1 cellular context compared by ENCODE assay signal in the genomic region with DNA sequence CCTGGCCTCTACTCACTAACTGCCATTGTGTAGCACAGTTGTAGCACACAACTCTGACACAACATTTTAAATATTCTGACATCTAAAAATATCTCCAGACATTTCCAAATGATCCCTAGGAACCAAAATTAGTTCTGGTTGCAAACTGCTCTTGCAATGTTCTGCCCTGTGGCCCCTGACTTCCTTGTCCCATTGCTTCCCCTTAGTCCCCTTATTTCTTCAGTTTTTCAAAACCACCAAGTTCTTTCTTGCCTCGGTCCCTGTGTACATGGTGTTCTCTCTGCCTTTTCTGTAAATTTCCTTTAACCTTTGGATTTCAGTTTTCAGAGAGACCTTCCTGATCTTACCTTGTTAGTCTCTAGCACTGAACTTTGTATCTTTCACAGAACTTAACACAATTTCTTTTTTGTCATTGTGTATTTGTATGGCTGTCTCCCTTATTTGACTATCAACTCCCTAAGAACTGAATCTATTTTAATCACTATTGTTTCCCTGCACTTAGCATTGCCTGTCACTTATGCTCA.
TF ChIP-seq lines count a peak whose summit lies in the region.

No MANE protein-coding gene starts in this region.

TF ChIP-seq in WTC11, 78 proteins besides CTCF, POLR2A, EP300 and RAD21 (continued from another document):
- no peak for TF ChIP-seq ZNF512 (CRISPR knock-in tag; IDR thresholded peaks at IDR 0.05; ENCODE audit: borderline replicate concordance)
- no peak for TF ChIP-seq ELF4 (CRISPR knock-in tag; IDR thresholded peaks at IDR 0.05; ENCODE audit: low read depth)
- no peak for TF ChIP-seq MXD4 (CRISPR knock-in tag; IDR thresholded peaks at IDR 0.05; ENCODE audit: borderline replicate concordance)
- TF ChIP-seq, protein P1, sequence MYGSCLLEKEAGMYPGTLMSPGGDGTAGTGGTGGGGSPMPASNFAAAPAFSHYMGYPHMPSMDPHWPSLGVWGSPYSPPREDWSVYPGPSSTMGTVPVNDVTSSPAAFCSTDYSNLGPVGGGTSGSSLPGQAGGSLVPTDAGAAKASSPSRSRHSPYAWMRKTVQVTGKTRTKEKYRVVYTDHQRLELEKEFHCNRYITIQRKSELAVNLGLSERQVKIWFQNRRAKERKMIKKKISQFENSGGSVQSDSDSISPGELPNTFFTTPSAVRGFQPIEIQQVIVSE (CRISPR knock-in tag; IDR thresholded peaks at IDR 0.05; ENCODE audit: borderline replicate concordance), result no peak
- TF ChIP-seq, protein P2, sequence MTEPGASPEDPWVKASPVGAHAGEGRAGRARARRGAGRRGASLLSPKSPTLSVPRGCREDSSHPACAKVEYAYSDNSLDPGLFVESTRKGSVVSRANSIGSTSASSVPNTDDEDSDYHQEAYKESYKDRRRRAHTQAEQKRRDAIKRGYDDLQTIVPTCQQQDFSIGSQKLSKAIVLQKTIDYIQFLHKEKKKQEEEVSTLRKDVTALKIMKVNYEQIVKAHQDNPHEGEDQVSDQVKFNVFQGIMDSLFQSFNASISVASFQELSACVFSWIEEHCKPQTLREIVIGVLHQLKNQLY (CRISPR knock-in tag; IDR thresholded peaks at IDR 0.05), result no peak
- TF ChIP-seq, protein P3, sequence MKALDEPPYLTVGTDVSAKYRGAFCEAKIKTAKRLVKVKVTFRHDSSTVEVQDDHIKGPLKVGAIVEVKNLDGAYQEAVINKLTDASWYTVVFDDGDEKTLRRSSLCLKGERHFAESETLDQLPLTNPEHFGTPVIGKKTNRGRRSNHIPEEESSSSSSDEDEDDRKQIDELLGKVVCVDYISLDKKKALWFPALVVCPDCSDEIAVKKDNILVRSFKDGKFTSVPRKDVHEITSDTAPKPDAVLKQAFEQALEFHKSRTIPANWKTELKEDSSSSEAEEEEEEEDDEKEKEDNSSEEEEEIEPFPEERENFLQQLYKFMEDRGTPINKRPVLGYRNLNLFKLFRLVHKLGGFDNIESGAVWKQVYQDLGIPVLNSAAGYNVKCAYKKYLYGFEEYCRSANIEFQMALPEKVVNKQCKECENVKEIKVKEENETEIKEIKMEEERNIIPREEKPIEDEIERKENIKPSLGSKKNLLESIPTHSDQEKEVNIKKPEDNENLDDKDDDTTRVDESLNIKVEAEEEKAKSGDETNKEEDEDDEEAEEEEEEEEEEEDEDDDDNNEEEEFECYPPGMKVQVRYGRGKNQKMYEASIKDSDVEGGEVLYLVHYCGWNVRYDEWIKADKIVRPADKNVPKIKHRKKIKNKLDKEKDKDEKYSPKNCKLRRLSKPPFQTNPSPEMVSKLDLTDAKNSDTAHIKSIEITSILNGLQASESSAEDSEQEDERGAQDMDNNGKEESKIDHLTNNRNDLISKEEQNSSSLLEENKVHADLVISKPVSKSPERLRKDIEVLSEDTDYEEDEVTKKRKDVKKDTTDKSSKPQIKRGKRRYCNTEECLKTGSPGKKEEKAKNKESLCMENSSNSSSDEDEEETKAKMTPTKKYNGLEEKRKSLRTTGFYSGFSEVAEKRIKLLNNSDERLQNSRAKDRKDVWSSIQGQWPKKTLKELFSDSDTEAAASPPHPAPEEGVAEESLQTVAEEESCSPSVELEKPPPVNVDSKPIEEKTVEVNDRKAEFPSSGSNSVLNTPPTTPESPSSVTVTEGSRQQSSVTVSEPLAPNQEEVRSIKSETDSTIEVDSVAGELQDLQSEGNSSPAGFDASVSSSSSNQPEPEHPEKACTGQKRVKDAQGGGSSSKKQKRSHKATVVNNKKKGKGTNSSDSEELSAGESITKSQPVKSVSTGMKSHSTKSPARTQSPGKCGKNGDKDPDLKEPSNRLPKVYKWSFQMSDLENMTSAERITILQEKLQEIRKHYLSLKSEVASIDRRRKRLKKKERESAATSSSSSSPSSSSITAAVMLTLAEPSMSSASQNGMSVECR (CRISPR knock-in tag; IDR thresholded peaks at IDR 0.05; ENCODE audit: borderline replicate concordance), result no peak
- no peak for TF ChIP-seq SP1 (CRISPR knock-in tag; conservative IDR thresholded peaks at IDR 0.05)
- TF ChIP-seq JUN (CRISPR knock-in tag; IDR thresholded peaks at IDR 0.05), result no peak
- TF ChIP-seq NR2C2 (CRISPR knock-in tag; IDR thresholded peaks at IDR 0.05), result no peak
- TF ChIP-seq, protein P4, sequence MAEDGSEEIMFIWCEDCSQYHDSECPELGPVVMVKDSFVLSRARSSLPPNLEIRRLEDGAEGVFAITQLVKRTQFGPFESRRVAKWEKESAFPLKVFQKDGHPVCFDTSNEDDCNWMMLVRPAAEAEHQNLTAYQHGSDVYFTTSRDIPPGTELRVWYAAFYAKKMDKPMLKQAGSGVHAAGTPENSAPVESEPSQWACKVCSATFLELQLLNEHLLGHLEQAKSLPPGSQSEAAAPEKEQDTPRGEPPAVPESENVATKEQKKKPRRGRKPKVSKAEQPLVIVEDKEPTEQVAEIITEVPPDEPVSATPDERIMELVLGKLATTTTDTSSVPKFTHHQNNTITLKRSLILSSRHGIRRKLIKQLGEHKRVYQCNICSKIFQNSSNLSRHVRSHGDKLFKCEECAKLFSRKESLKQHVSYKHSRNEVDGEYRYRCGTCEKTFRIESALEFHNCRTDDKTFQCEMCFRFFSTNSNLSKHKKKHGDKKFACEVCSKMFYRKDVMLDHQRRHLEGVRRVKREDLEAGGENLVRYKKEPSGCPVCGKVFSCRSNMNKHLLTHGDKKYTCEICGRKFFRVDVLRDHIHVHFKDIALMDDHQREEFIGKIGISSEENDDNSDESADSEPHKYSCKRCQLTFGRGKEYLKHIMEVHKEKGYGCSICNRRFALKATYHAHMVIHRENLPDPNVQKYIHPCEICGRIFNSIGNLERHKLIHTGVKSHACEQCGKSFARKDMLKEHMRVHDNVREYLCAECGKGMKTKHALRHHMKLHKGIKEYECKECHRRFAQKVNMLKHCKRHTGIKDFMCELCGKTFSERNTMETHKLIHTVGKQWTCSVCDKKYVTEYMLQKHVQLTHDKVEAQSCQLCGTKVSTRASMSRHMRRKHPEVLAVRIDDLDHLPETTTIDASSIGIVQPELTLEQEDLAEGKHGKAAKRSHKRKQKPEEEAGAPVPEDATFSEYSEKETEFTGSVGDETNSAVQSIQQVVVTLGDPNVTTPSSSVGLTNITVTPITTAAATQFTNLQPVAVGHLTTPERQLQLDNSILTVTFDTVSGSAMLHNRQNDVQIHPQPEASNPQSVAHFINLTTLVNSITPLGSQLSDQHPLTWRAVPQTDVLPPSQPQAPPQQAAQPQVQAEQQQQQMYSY (CRISPR knock-in tag; IDR thresholded peaks at IDR 0.05), result no peak
- no peak for TF ChIP-seq OVOL2 (CRISPR knock-in tag; IDR thresholded peaks at IDR 0.05; ENCODE audit: borderline replicate concordance)
- TF ChIP-seq ZNF671 (CRISPR knock-in tag; IDR thresholded peaks at IDR 0.05), result no peak
